ENCODE assay signal across 8 cellular contexts in genomic region chr12:54358945-54359761, GRCh38. TPM values are rescaled to one million over a fixed set of nuclear protein-coding genes. Genes with fewer than 3 reads are reported as not detected.
A peak's percentile ranks its signal among the peaks of the same experiment; 100 is the strongest.
DNase-seq lines count a peak whose midpoint lies in the region; FAIRE-seq and TF ChIP-seq lines count a peak whose summit lies in the region.

No MANE protein-coding gene starts in this region.

- H3K9me3 ChIP-seq in MM.1S (replicated peaks; ENCODE audit: insufficient read depth, low read length) (no peaks in the 10 kb centered on the region), neuronal stem cell (replicated peaks in 1 of 2; ENCODE audit: control insufficient read depth in 2 of 2, insufficient read depth in 1 of 2, low read depth in 1 of 2, low read length in 2 of 2) (no peaks in the 10 kb centered on the region), subcutaneous abdominal adipose tissue (ENCODE audit: control insufficient read depth in 5 of 5, low read length in 5 of 5) (no peaks in the 10 kb centered on the region)

- H3K23ac ChIP-seq in neuronal stem cell (ENCODE audit: low read depth, low read length, poor library complexity), result no peak overlapping the region

- no peak overlapping the region for H4K8ac ChIP-seq in neuronal stem cell (ENCODE audit: low read depth, low read length)

- no peak overlapping the region for H3K14ac ChIP-seq in neuronal stem cell (ENCODE audit: low read length)

- H3K79me1 ChIP-seq in neuronal stem cell (ENCODE audit: low read depth, low read length), result no peaks in the 10 kb centered on the region

- H3K4me1 ChIP-seq in MM.1S (ENCODE audit: low read length) (peaks cover 16% of the 10 kb centered on the region), neuronal stem cell (ENCODE audit: control insufficient read depth in 2 of 2, insufficient read depth in 1 of 2, low read depth in 1 of 2, low read length in 2 of 2) (peaks cover 43 to 57% of the 10 kb centered on the region in 2 donors), subcutaneous abdominal adipose tissue (ENCODE audit: control insufficient read depth in 5 of 5, insufficient read depth in 5 of 5, low read length in 5 of 5) (peaks cover 6 to 31% (median 19%) of the 10 kb centered on the region in 5 donors)

- H3K18ac ChIP-seq in neuronal stem cell (ENCODE audit: low read length), result peak overlapping the region; percentile 91

- H3K4me2 ChIP-seq in MM.1S (ENCODE audit: low read depth, low read length) (peak overlapping the region; percentile 99), neuronal stem cell (ENCODE audit: insufficient read depth, low read length, poor library complexity, severe bottlenecking) (peak overlapping the region; percentile 56)

- peak overlapping the region; percentile 65 for H2AK5ac ChIP-seq in neuronal stem cell (ENCODE audit: low read depth, low read length)

- no peak overlapping the region for H2BK12ac ChIP-seq in neuronal stem cell (ENCODE audit: low read length)

- peak overlapping the region; percentile 38 for H2BK15ac ChIP-seq in neuronal stem cell (ENCODE audit: low read length)

- no peak overlapping the region for H3K4ac ChIP-seq in neuronal stem cell (ENCODE audit: low read length)

- peak overlapping the region; percentile 31; the same call in 1 of the 2 replicates for H3K27ac ChIP-seq in MM.1S (ENCODE audit: low read length)
- peak overlapping the region; percentile 98 for H3K27ac ChIP-seq in neuronal stem cell (replicated peaks; ENCODE audit: low read length)
- H3K27ac ChIP-seq in subcutaneous abdominal adipose tissue (ENCODE audit: low read depth, low read length), result peak overlapping the region; percentile 95

- in situ Hi-C loops in G401 (cut with HindIII; ENCODE audit: low sequenced_read_pairs), result loop anchor here (25.0 kb wide), 1 partner anchor 147 kb away; no protein-coding TSS in a partner anchor

- peaks cover 3% of the 10 kb centered on the region; the same call in 1 of the 2 replicates for H4K20me1 ChIP-seq in MM.1S (ENCODE audit: insufficient read depth, low read length)

- H3K4me3 ChIP-seq in MM.1S (ENCODE audit: low read length) (peak overlapping the region; percentile 98), neuronal stem cell (ENCODE audit: low read length in 2 of 2) (peak overlapping the region; percentile 52 to 71), subcutaneous abdominal adipose tissue (ENCODE audit: low read depth in 1 of 5, low read length in 5 of 5) (peak overlapping the region; percentile 76 to 96 (median 84))

- no peaks in the 10 kb centered on the region for H3K9me2 ChIP-seq in MM.1S (replicated peaks; ENCODE audit: insufficient read depth, low read length)

- peaks cover 6% of the 10 kb centered on the region for H3F3A ChIP-seq in MM.1S (ENCODE audit: insufficient read depth, low read length)

- peak overlapping the region; percentile 24 for H2BK120ac ChIP-seq in neuronal stem cell (ENCODE audit: low read depth, low read length)

- WGBS in neuronal stem cell (ENCODE audit: extremely low coverage in 2 of 2, insufficient read length in 2 of 2, insufficient replicate concordance in 1 of 2), 2 donors, result no CpG with 5 or more reads among the region's 40 CpGs

- H3K36me3 ChIP-seq in MM.1S (replicated peaks; ENCODE audit: insufficient read depth, low read length), result no peaks in the 10 kb centered on the region
- H3K36me3 ChIP-seq in neuronal stem cell (replicated peaks in 1 of 2; ENCODE audit: control insufficient read depth in 2 of 2, insufficient read depth in 2 of 2, low read length in 2 of 2), result no peaks in the 10 kb centered on the region
- H3K36me3 ChIP-seq in subcutaneous abdominal adipose tissue (ENCODE audit: control insufficient read depth in 5 of 5, insufficient read depth in 5 of 5, low read length in 5 of 5), result no peaks in the 10 kb centered on the region

- H3K9ac ChIP-seq in MM.1S (ENCODE audit: low read length), result peak overlapping the region; percentile 85
- peak overlapping the region; percentile 82 for H3K9ac ChIP-seq in neuronal stem cell (ENCODE audit: low read depth, low read length, poor library complexity)
- H3K9ac ChIP-seq in subcutaneous abdominal adipose tissue (ENCODE audit: low read length in 5 of 5), result peak overlapping the region; percentile 68 to 89 (median 79)

- H3K27me3 ChIP-seq in MM.1S (replicated peaks; ENCODE audit: insufficient read depth, low read length), result peaks cover 26% of the 10 kb centered on the region
- H3K27me3 ChIP-seq in neuronal stem cell (ENCODE audit: control insufficient read depth in 3 of 3, insufficient read depth in 3 of 3, low read depth in 1 of 3, low read length in 3 of 3), result no peaks in the 10 kb centered on the region
- no peaks in the 10 kb centered on the region for H3K27me3 ChIP-seq in subcutaneous abdominal adipose tissue (ENCODE audit: control insufficient read depth in 5 of 5, insufficient read depth in 4 of 5, low read length in 5 of 5)

- peak overlapping the region; percentile 79 for H2BK5ac ChIP-seq in neuronal stem cell (ENCODE audit: low read length)

- peak overlapping the region; percentile 99 for H2AFZ ChIP-seq in MM.1S (ENCODE audit: low read length)
- H2AFZ ChIP-seq in neuronal stem cell (ENCODE audit: low read length), result peak overlapping the region; percentile 69

- TF ChIP-seq CTCF in MM.1S (IDR thresholded peaks at IDR 0.05; ENCODE audit: low read length), result no peak

- no peak overlapping the region for H4K91ac ChIP-seq in neuronal stem cell (ENCODE audit: low read depth, low read length, poor library complexity)

- FAIRE-seq in frontal cortex (lab: Jason Lieb, UNC), result peak; percentile 21

- no peaks in the 10 kb centered on the region for H3K79me2 ChIP-seq in MM.1S (ENCODE audit: low read length)

- peak; percentile 100 for DNase-seq in G401 (ENCODE audit: low spot score)
- peak; percentile 98 for DNase-seq in HCEC 1CT
- peak; percentile 98 for DNase-seq in MM.1S
- peak; percentile 98 to 99 for DNase-seq in SHP77 (lab: John Stamatoyannopoulos, UW)
- DNase-seq in activated gamma-delta T cell (lab: John Stamatoyannopoulos, UW), result peak; percentile 72
- peak; percentile 80 to 91 for DNase-seq in frontal cortex (ENCODE audit: low spot score in 2 of 2)
- peak; percentile 99 for DNase-seq in neuronal stem cell (ENCODE audit: low spot score)

RNA-seq across cellular contexts. Expression of gene GPR84, which starts 5.1 kb away (rescaled TPM):
- total RNA-seq in G401 (2014; rRNA removed; shearing (Covaris generic)), result 1.0 TPM in 1 of 2 replicates, not detected in the other
- total RNA-seq in frontal cortex, result not detected
- polyA plus RNA-seq in neuronal stem cell (2013, experiment 1 of 2), result 0.03 TPM
- polyA plus RNA-seq in neuronal stem cell (2013, experiment 2 of 2), result 0.04 TPM

RNA-seq across cellular contexts. Expression of gene ZNF385A, which starts 25.4 kb away (rescaled TPM):
- 6.0 and 8.6 TPM in 2 replicates for total RNA-seq in G401 (2014; rRNA removed; shearing (Covaris generic))
- 1.2 TPM for total RNA-seq in frontal cortex
- polyA plus RNA-seq in neuronal stem cell (2013, experiment 1 of 2), result 60.0 TPM
- 56.5 TPM for polyA plus RNA-seq in neuronal stem cell (2013, experiment 2 of 2)

RNA-seq across cellular contexts. Expression of gene COPZ1, which starts 34.2 kb away (rescaled TPM):
- total RNA-seq in G401 (2014; rRNA removed; shearing (Covaris generic)), result 219 and 225 TPM in 2 replicates
- 59.9 TPM for total RNA-seq in frontal cortex
- 188 TPM for polyA plus RNA-seq in neuronal stem cell (2013, experiment 1 of 2)
- 183 TPM for polyA plus RNA-seq in neuronal stem cell (2013, experiment 2 of 2)

RNA-seq across cellular contexts. Expression of gene NFE2, which starts 58.3 kb away (rescaled TPM):
- 13.7 and 18.5 TPM in 2 replicates for total RNA-seq in G401 (2014; rRNA removed; shearing (Covaris generic))
- total RNA-seq in frontal cortex, result 0.82 TPM
- 2.4 TPM for polyA plus RNA-seq in neuronal stem cell (2013, experiment 1 of 2)
- 2.5 TPM for polyA plus RNA-seq in neuronal stem cell (2013, experiment 2 of 2)

RNA-seq across cellular contexts. Expression of gene ITGA5, which starts 59.9 kb away (rescaled TPM):
- total RNA-seq in G401 (2014; rRNA removed; shearing (Covaris generic)), result 49.1 and 58.8 TPM in 2 replicates
- 3.7 TPM for total RNA-seq in frontal cortex
- 37.3 TPM for polyA plus RNA-seq in neuronal stem cell (2013, experiment 1 of 2)
- 38.6 TPM for polyA plus RNA-seq in neuronal stem cell (2013, experiment 2 of 2)

Comparison
In these comparisons a context has a peak if more than half of its experiments do, and no peak if none do; other contexts are left out.
1. Peak in every context shown above with its lines: DNase-seq, H3K4me3 ChIP-seq and H3K27ac ChIP-seq.
2. H3K27ac ChIP-seq: peak in every context shown above with its lines; median percentile 98 in neuronal stem cell; 95 in subcutaneous abdominal adipose tissue; 31 in MM.1S.